8 cellular contexts compared by ENCODE assay signal in the genomic region with DNA sequence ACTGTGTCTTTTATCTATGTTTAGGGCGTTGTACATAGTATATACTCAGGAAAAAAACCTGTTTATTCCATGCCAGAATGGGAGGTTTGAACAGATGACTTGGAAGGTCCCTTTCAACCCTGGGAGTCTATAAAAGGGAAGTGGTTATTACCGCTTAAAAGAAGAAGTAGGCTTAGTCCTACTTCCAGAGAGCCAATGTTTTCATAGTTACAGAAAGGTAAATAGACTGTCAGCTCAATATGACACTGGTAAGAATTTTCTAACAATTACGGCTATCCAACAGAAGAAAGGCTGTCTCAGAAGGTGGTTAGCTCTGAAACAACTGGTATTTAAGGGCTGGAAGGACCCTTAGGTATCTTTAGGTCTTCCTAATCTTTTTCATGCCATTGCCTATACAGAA. TPM values are rescaled to one million over a fixed set of nuclear protein-coding genes. Genes with fewer than 3 reads are reported as not detected.
DNase-seq lines count a peak whose midpoint lies in the region; ATAC-seq and TF ChIP-seq lines count a peak whose summit lies in the region.

No MANE protein-coding gene starts in this region.

- ATAC-seq in GM18909 (IDR thresholded peaks at IDR 0.05; ENCODE audit: poor library complexity, unreplicated experiment) (peak; percentile 74), HG03175 (IDR thresholded peaks at IDR 0.05; ENCODE audit: unreplicated experiment) (peak; percentile 70)

- H3K4me1 ChIP-seq in A673 (ENCODE audit: insufficient read depth, low read length, poor library complexity, severe bottlenecking) (peaks cover 7% of the 10 kb centered on the region), skeletal muscle satellite cell (ENCODE audit: control insufficient read depth, insufficient read depth, low read length) (peaks cover 17% of the 10 kb centered on the region)

- CTCF ChIA-PET in A673 (lab: Charles Lee) = interaction anchor here (0.8 kb wide), 1 partner anchor 84 kb away, joined by 3 read pairs; no protein-coding TSS in a partner anchor

- H3K27me3 ChIP-seq in A673 (replicated peaks; ENCODE audit: insufficient read depth, low read depth, low read length, poor library complexity) (no peaks in the 10 kb centered on the region), skeletal muscle satellite cell (ENCODE audit: control insufficient read depth, insufficient read depth, low read length) (no peaks in the 10 kb centered on the region)

- peak overlapping the region; percentile 93 for H3K9ac ChIP-seq in skeletal muscle satellite cell (ENCODE audit: low read depth, low read length)

- peaks cover 15% of the 10 kb centered on the region for H3K36me3 Mint-ChIP-seq in T-helper 1 cell treated with Interleukin-12 subunit alpha and Interleukin-12 subunit beta and Interleukin-4 antibody, amounts not matched to agents 30 μg/mL and 1 μg/mL, for 36 hours (ENCODE audit: low read depth)

- POLR2A ChIA-PET in A673 (lab: Charles Lee; ENCODE audit: low non-redundant PET) = interaction anchor here (0.6 kb wide), 1 partner anchor 111 kb away, joined by 3 read pairs; no protein-coding TSS in a partner anchor

- H3K9me3 ChIP-seq in A673 (ENCODE audit: low read depth, low read length, poor library complexity, severe bottlenecking) = no peaks in the 10 kb centered on the region
- H3K9me3 ChIP-seq in skeletal muscle satellite cell (replicated peaks; ENCODE audit: low read length) = no peaks in the 10 kb centered on the region

- intact Hi-C loops in A673 (cut with micrococcal nuclease; ENCODE audit: unreplicated experiment) = loop anchor here (2.0 to 5.0 kb wide), 2 partner anchors 47 to 207 kb away; a partner anchor contains a TSS

- no peak for TF ChIP-seq CTCF in A673 (conservative IDR thresholded peaks at IDR 0.05; ENCODE audit: low read depth, low read length)

- H3K27ac Mint-ChIP-seq in T-helper 1 cell treated with Interleukin-12 subunit alpha and Interleukin-12 subunit beta and Interleukin-4 antibody, amounts not matched to agents 30 μg/mL and 1 μg/mL, for 36 hours = peak overlapping the region; percentile 93

- no peak overlapping the region for H3K27ac ChIP-seq in A673 (ENCODE audit: low read depth, low read length, poor library complexity, severe bottlenecking)

- DNase-seq in A673 (ENCODE audit: low spot score) (no peak), globus pallidus (ENCODE audit: low spot score) (peak; percentile 27), SK-N-DZ (ENCODE audit: low spot score) (no peak)
- no peak for DNase-seq in activated CD4-positive, alpha-beta T cell treated with anti-CD3 and anti-CD28 coated beads for 4 hours

- no peaks in the 10 kb centered on the region for H3K27me3 Mint-ChIP-seq in T-helper 1 cell treated with Interleukin-12 subunit alpha and Interleukin-12 subunit beta and Interleukin-4 antibody, amounts not matched to agents 30 μg/mL and 1 μg/mL, for 36 hours (ENCODE audit: low read depth)

- no peaks in the 10 kb centered on the region for H3K9me3 Mint-ChIP-seq in T-helper 1 cell treated with Interleukin-12 subunit alpha and Interleukin-12 subunit beta and Interleukin-4 antibody, amounts not matched to agents 30 μg/mL and 1 μg/mL, for 36 hours

- H3K4me3 Mint-ChIP-seq in T-helper 1 cell treated with Interleukin-12 subunit alpha and Interleukin-12 subunit beta and Interleukin-4 antibody, amounts not matched to agents 30 μg/mL and 1 μg/mL, for 36 hours = peak overlapping the region; percentile 96

- peak overlapping the region; percentile 84 for H3K4me2 ChIP-seq in skeletal muscle satellite cell (ENCODE audit: low read length)

- H3K4me3 ChIP-seq in A673 (ENCODE audit: low read depth, low read length, poor library complexity, severe bottlenecking) = peak overlapping the region; percentile 80
- H3K4me3 ChIP-seq in skeletal muscle satellite cell (ENCODE audit: low read length) = peak overlapping the region; percentile 93

- BruUV-seq in A673 (replicated peaks; lab: Mats Ljungman, UMichigan) = no TSS peak

- peaks cover 30% of the 10 kb centered on the region for H3K4me1 Mint-ChIP-seq in T-helper 1 cell treated with Interleukin-12 subunit alpha and Interleukin-12 subunit beta and Interleukin-4 antibody, amounts not matched to agents 30 μg/mL and 1 μg/mL, for 36 hours (ENCODE audit: low read depth)

- peaks cover 26% of the 10 kb centered on the region for H3K36me3 ChIP-seq in A673 (ENCODE audit: insufficient read depth, low read length, poor library complexity, severe bottlenecking)
- H3K36me3 ChIP-seq in skeletal muscle satellite cell (ENCODE audit: insufficient read depth, low read length) = peaks cover 21% of the 10 kb centered on the region

RNA-seq across cellular contexts. Expression of a gene that starts 1.1 kb away (rescaled TPM):
- 99.1 and 113 TPM in 2 replicates for total RNA-seq in A673 (2021)
- total RNA-seq in skeletal muscle satellite cell (2012; rRNA removed) = 32.3 and 43.1 TPM in 2 replicates
- 35.0 and 40.7 TPM in 2 replicates for polyA plus RNA-seq in SK-N-DZ (2014; cell fraction: cytosol; rRNA removed)
- polyA plus RNA-seq in SK-N-DZ (2014; cell fraction: nucleus; rRNA removed) = 17.8 and 36.9 TPM in 2 replicates

RNA-seq across cellular contexts. Expression of a gene that starts 49.3 kb away (rescaled TPM):
- total RNA-seq in A673 (2021) = 16.9 and 18.6 TPM in 2 replicates
- total RNA-seq in skeletal muscle satellite cell (2012; rRNA removed) = 15.0 and 15.3 TPM in 2 replicates
- polyA plus RNA-seq in SK-N-DZ (2014; cell fraction: cytosol; rRNA removed) = 21.9 and 30.0 TPM in 2 replicates
- polyA plus RNA-seq in SK-N-DZ (2014; cell fraction: nucleus; rRNA removed) = 32.0 and 33.3 TPM in 2 replicates
